16 cellular contexts compared by ENCODE assay signal in genomic region chr4:16779028-16779675, GRCh38.
"Had no signal": no experiment of that assay in that cellular context is flagged by ENCODE, and none has a peak within 500 bp of the region (broad histone marks: within the 10 kb centered on the region; RNA-seq: fewer than 3 reads in every experiment).

No MANE protein-coding gene starts in this region.

- DNase-seq: activated CD4-positive, alpha-beta memory T cell treated with anti-CD3 and anti-CD28 coated beads for 36 hours; activated CD4-positive, alpha-beta T cell treated with anti-CD3 and anti-CD28 coated beads for 1 hour; activated naive CD4-positive, alpha-beta T cell; activated T-cell treated with anti-CD3 and anti-CD28 coated beads, Interleukin-2, amount 50 U/mL, for 72 hours; erythroblast; gastrocnemius medialis; left ventricle myocardium inferior; mesenchymal stem cell; psoas muscle; stimulated activated CD4-positive, alpha-beta T cell treated with anti-CD3 and anti-CD28 coated beads, Interleukin-4, amount 100 ng/mL, for 1 hour; stimulated activated CD8-positive, alpha-beta memory T cell treated with anti-CD3 and anti-CD28 coated beads, Interleukin-4, amount 100 ng/mL, for 48 hours; stimulated activated naive CD8-positive, alpha-beta T cell treated with anti-CD3 and anti-CD28 coated beads, Interleukin-15, amount 100 ng/mL, for 72 hours had no signal

- H3K27me3 ChIP-seq: ascending aorta, gastrocnemius medialis had no signal

- H3K9me3 ChIP-seq: ascending aorta, gastrocnemius medialis, left ventricle myocardium inferior, psoas muscle, thoracic aorta had no signal

- H3K4me3 ChIP-seq: ascending aorta, gastrocnemius medialis, left ventricle myocardium inferior, psoas muscle, thoracic aorta had no signal

- ATAC-seq: activated T-cell treated with anti-CD3 and anti-CD28 coated beads, Interleukin-2, amount 50 U/mL, for 72 hours; gastrocnemius medialis; natural killer cell treated with Interleukin-12 subunit alpha and Interleukin-12 subunit beta and Interleukin-15 and Interleukin-18, amount 100 ng/mL, for 72 hours; psoas muscle; sciatic nerve; stimulated activated naive CD8-positive, alpha-beta T cell treated with anti-CD3 and anti-CD28 coated beads, Interleukin-15, amount 100 ng/mL, for 72 hours had no signal

- H3K27ac ChIP-seq: ascending aorta, gastrocnemius medialis, left ventricle myocardium inferior, psoas muscle, thoracic aorta had no signal

- H3K36me3 ChIP-seq: ascending aorta, gastrocnemius medialis, thoracic aorta had no signal

- H3K4me1 ChIP-seq: ascending aorta, gastrocnemius medialis, left ventricle myocardium inferior, psoas muscle had no signal
